ENCODE assay signal across 12 cellular contexts in genomic region chr1:15678578-15678977, GRCh38. TPM values are rescaled to one million over a fixed set of nuclear protein-coding genes. Genes with fewer than 3 reads are reported as not detected.
DNase-seq lines count a peak whose midpoint lies in the region; ATAC-seq and TF ChIP-seq lines count a peak whose summit lies in the region.
"Had no signal": no experiment of that assay in that cellular context is flagged by ENCODE, and none has a peak within 500 bp of the region (broad histone marks: within the 10 kb centered on the region; RNA-seq: fewer than 3 reads in every experiment).

No MANE protein-coding gene starts in this region.

- ATAC-seq in WTC11 (peak; percentile 53), GM21737 (IDR thresholded peaks at IDR 0.05; ENCODE audit: unreplicated experiment) (no peak)

- H3K36me3 Mint-ChIP-seq in IgD-negative memory B cell (peaks cover 1% of the 10 kb centered on the region), WTC11 (peaks cover 11% of the 10 kb centered on the region)

- CTCF ChIA-PET in WTC11 (lab: Charles Lee): no interaction called here

- H3K27me3 Mint-ChIP-seq in IgD-negative memory B cell (no peaks in the 10 kb centered on the region), WTC11 (ENCODE audit: low read depth) (peaks cover 4% of the 10 kb centered on the region; the same call in 1 of the 2 replicates)

- H3K4me1 Mint-ChIP-seq in IgD-negative memory B cell: peaks cover 24 to 32% (median 25%) of the 10 kb centered on the region in 3 donors
- H3K4me1 Mint-ChIP-seq in WTC11: peaks cover 11% of the 10 kb centered on the region

- H3K27ac Mint-ChIP-seq in IgD-negative memory B cell (peak overlapping the region in 2 of 3 donors; percentile 63 to 71), WTC11 (no peak overlapping the region)

- TF ChIP-seq CTCF in WTC11 (IDR thresholded peaks at IDR 0.05): no peak

- POLR2A ChIA-PET in WTC11 (lab: Charles Lee): no interaction called here

- DNase-seq in EL: peak; percentile 94
- DNase-seq in WTC11 (ENCODE audit: low spot score): no peak
- peak; percentile 98 for DNase-seq in kidney tubule cell (ENCODE audit: low spot score)
- no peak for DNase-seq in activated gamma-delta T cell treated with Interleukin-2 at 50 U/mL for 16 hours
- DNase-seq in DMS 273 (lab: John Stamatoyannopoulos, UW; ENCODE audit: unreplicated experiment): no peak
- DNase-seq in G401 (ENCODE audit: low spot score): no peak
- DNase-seq: activated CD4-positive, alpha-beta T cell treated with anti-CD3 and anti-CD28 coated beads, Interleukin-2, amount 50 U/mL, for 48 hours; effector CD4-positive, alpha-beta T cell; NCI-H2171; nucleus accumbens had no signal

- in situ Hi-C loops in G401 (cut with HindIII; ENCODE audit: low sequenced_read_pairs): no loop called here

- peaks cover 0 to 3% (median 0%) of the 10 kb centered on the region in 3 donors for H3K9me3 Mint-ChIP-seq in IgD-negative memory B cell
- H3K9me3 Mint-ChIP-seq in WTC11: peaks cover 13% of the 10 kb centered on the region

- H3K4me3 Mint-ChIP-seq in IgD-negative memory B cell (peak overlapping the region in 2 of 4 donors; percentile 11 to 43), WTC11 (no peak overlapping the region)

TF ChIP-seq in WTC11, 78 proteins besides CTCF, POLR2A, EP300 and RAD21:
- TF ChIP-seq FOXK1 (CRISPR knock-in tag; IDR thresholded peaks at IDR 0.05) (no peak), JUN (CRISPR knock-in tag; IDR thresholded peaks at IDR 0.05) (no peak), KAT7 (CRISPR knock-in tag; IDR thresholded peaks at IDR 0.05; ENCODE audit: borderline replicate concordance) (no peak), ATF2 (CRISPR knock-in tag; IDR thresholded peaks at IDR 0.05; ENCODE audit: borderline replicate concordance, low read depth) (no peak), ZNF396 (CRISPR knock-in tag; IDR thresholded peaks at IDR 0.05; ENCODE audit: borderline replicate concordance) (no peak), NR1H2 (CRISPR knock-in tag; IDR thresholded peaks at IDR 0.05) (no peak), ZNF416 (CRISPR knock-in tag; IDR thresholded peaks at IDR 0.05) (no peak), ZNF512 (CRISPR knock-in tag; IDR thresholded peaks at IDR 0.05; ENCODE audit: borderline replicate concordance) (no peak), SOX15 (CRISPR knock-in tag; IDR thresholded peaks at IDR 0.05) (no peak), MAX (CRISPR knock-in tag; IDR thresholded peaks at IDR 0.05) (no peak)

RNA-seq across cellular contexts. Expression of gene PLEKHM2, which starts 5.5 kb away (rescaled TPM):
- polyA plus RNA-seq in IgD-negative memory B cell: 8.2 TPM
- 47.5 to 51.8 TPM (median 49.7 TPM) in 3 replicates for total RNA-seq in WTC11 (2021)
- total RNA-seq in G401 (2014; rRNA removed; shearing (Covaris generic)): 46.1 and 47.5 TPM in 2 replicates

RNA-seq across cellular contexts. Expression of gene SLC25A34, which starts 57.5 kb away (rescaled TPM):
- polyA plus RNA-seq in IgD-negative memory B cell: not detected
- 0.82 to 2.0 TPM (median 1.1 TPM) in 3 replicates for total RNA-seq in WTC11 (2021)
- total RNA-seq in G401 (2014; rRNA removed; shearing (Covaris generic)): 0.75 TPM in 1 of 2 replicates, not detected in the other

Comparison
In these comparisons a context has a peak if more than half of its experiments do, and no peak if none do; other contexts are left out.
1. DNase-seq: peak in EL (single experiment) and kidney tubule cell (single experiment); none in WTC11 (single experiment), activated gamma-delta T cell treated with Interleukin-2 at 50 U/mL for 16 hours (single experiment), DMS 273 (single experiment) and G401 (single experiment).